ENCODE assay signal across 1 cellular context in the genomic region with DNA sequence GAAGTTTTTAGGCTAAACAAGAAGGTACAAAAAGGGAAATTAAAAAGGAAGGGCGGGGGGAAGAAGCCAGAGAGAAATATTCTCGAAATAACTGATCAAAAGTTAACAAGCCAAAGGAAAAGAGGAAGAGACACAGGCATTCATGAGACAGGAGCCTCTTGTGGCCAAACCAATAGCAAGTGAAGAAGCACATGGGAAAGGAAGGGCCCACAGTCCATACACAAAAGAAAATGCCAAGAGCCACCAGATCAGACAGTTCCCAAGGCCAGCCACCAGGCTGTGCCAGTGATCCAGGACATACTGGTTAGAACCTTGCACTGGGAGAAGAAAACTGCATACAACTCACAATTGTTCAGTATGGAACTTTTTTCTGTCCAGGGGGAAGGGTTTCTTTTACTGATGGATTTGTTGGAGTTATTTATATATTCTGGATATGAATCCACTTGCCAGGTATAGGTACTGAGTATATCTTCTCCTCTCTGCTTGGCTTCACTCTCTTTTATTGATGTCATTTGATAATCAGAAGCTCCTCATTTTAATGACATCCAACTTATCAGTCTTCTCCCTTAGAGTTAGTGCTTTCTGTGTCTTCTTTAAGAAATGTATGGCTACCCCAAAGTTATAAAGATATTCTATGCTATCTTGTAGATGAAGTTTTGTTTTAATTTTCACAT.
A peak's percentile ranks its signal among the peaks of the same experiment; 100 is the strongest.
TF ChIP-seq lines count a peak whose summit lies in the region.

No MANE protein-coding gene starts in this region.

TF ChIP-seq in HepG2, 621 proteins besides CTCF, POLR2A, EP300 and RAD21 (continued from another document):
- TF ChIP-seq GZF1 (CRISPR knock-in tag; IDR thresholded peaks at IDR 0.05) (no peak), RELA (CRISPR knock-in tag; IDR thresholded peaks at IDR 0.05) (no peak), ZNF335 (CRISPR knock-in tag; IDR thresholded peaks at IDR 0.05) (0 out of 2 replicates have a peak, but pooled peaks have one; percentile 57), STAG1 (CRISPR knock-in tag; IDR thresholded peaks at IDR 0.05) (peak; percentile 87), SAP130 (CRISPR knock-in tag; IDR thresholded peaks at IDR 0.05; ENCODE audit: low read depth) (peak; percentile 50), GATAD1 (CRISPR knock-in tag; IDR thresholded peaks at IDR 0.05) (peak; percentile 44; the same call in 1 of the 2 replicates)
- TF ChIP-seq, protein P1, sequence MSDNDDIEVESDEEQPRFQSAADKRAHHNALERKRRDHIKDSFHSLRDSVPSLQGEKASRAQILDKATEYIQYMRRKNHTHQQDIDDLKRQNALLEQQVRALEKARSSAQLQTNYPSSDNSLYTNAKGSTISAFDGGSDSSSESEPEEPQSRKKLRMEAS (IDR thresholded peaks at IDR 0.05): peak; percentile 64; the same call in 1 of the 2 replicates
- TF ChIP-seq, protein P2, sequence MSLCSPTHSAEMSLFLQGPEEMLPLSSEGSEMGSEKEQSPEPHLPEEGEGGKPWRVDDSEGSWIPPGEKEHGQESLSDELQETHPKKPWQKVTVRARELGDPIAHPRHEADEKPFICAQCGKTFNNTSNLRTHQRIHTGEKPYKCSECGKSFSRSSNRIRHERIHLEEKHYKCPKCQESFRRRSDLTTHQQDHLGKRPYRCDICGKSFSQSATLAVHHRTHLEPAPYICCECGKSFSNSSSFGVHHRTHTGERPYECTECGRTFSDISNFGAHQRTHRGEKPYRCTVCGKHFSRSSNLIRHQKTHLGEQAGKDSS (CRISPR knock-in tag; IDR thresholded peaks at IDR 0.05; ENCODE audit: borderline replicate concordance, low read depth): peak; percentile 66; the same call in 1 of the 2 replicates
- TF ChIP-seq, protein P3, sequence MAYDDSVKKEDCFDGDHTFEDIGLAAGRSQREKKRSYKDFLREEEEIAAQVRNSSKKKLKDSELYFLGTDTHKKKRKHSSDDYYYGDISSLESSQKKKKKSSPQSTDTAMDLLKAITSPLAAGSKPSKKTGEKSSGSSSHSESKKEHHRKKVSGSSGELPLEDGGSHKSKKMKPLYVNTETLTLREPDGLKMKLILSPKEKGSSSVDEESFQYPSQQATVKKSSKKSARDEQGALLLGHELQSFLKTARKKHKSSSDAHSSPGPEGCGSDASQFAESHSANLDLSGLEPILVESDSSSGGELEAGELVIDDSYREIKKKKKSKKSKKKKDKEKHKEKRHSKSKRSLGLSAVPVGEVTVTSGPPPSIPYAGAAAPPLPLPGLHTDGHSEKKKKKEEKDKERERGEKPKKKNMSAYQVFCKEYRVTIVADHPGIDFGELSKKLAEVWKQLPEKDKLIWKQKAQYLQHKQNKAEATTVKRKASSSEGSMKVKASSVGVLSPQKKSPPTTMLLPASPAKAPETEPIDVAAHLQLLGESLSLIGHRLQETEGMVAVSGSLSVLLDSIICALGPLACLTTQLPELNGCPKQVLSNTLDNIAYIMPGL (CRISPR knock-in tag; IDR thresholded peaks at IDR 0.05; ENCODE audit: borderline replicate concordance in 1 of 2, low read depth in 1 of 2): peak; percentile 71 to 85
- TF ChIP-seq, protein P4, sequence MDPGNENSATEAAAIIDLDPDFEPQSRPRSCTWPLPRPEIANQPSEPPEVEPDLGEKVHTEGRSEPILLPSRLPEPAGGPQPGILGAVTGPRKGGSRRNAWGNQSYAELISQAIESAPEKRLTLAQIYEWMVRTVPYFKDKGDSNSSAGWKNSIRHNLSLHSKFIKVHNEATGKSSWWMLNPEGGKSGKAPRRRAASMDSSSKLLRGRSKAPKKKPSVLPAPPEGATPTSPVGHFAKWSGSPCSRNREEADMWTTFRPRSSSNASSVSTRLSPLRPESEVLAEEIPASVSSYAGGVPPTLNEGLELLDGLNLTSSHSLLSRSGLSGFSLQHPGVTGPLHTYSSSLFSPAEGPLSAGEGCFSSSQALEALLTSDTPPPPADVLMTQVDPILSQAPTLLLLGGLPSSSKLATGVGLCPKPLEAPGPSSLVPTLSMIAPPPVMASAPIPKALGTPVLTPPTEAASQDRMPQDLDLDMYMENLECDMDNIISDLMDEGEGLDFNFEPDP (CRISPR knock-in tag; conservative IDR thresholded peaks at IDR 0.05): no peak
